ENCODE assay signal across 20 cellular contexts in the genomic region with DNA sequence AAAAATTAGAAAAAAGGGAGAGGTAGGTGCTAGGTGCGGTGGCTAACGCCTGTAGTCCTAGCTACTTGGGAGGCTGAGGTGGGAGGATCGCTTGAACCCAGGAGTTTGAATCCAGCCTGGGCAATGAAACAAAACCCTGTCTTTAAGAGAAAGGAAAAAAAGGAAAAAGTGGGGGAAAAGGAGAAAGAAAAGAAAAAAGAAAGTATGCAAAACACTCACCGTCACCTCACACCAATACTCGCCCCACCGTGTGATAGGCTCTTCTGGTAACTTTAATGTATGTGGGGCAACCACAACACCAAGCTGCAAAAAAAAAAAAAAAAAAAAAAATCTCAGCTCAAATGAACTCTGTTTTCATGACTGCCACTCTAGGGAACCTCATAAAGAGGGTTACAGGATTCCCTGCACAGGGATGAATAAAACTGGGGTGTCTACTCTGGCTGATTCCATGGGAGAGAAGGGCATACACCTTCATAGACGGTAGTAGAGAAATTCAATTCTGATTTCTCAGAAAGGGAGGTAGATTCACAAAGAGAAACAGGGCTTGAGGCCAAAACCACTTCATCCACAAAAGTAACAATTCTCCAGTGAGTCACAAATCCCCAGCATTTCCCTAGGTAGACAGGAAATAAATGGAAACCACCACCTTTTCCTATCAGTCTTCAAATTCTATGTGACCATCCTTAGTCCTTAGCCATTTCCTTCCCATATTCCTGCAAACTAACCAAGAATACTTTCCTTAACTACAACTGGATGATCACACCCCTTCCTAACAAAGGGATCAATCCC. TPM values are rescaled to one million over a fixed set of nuclear protein-coding genes. Genes with fewer than 3 reads are reported as not detected.
DNase-seq lines count a peak whose midpoint lies in the region; ATAC-seq, FAIRE-seq and TF ChIP-seq lines count a peak whose summit lies in the region.
"Had no signal": no experiment of that assay in that cellular context is flagged by ENCODE, and none has a peak within 500 bp of the region (broad histone marks: within the 10 kb centered on the region; RNA-seq: fewer than 3 reads in every experiment).

No MANE protein-coding gene starts in this region.

- H3K27me3 ChIP-seq in CD4-positive, alpha-beta T cell (ENCODE audit: control insufficient read depth, insufficient read depth, low read length), result no peaks in the 10 kb centered on the region
- no peaks in the 10 kb centered on the region for H3K27me3 ChIP-seq in naive thymus-derived CD4-positive, alpha-beta T cell (ENCODE audit: control insufficient read depth in 2 of 2, insufficient read depth in 2 of 2, low read length in 2 of 2)
- H3K27me3 ChIP-seq in pancreas, result no peaks in the 10 kb centered on the region

- CTCF ChIA-PET in CD4-positive, alpha-beta T cell (lab: Charles Lee), result no interaction called here
- CTCF ChIA-PET in naive thymus-derived CD4-positive, alpha-beta T cell (lab: Charles Lee), result no interaction called here

- no peaks in the 10 kb centered on the region for H3K9me3 Mint-ChIP-seq in CD4-positive, alpha-beta T cell
- no peaks in the 10 kb centered on the region for H3K9me3 Mint-ChIP-seq in activated T-helper 17 cell treated with anti-CD3 and anti-CD28 coated beads, Interleukin-2, amount 50 U/mL, for 72 hours
- peaks cover 0 to 3% (median 0%) of the 10 kb centered on the region in 11 donors for H3K9me3 Mint-ChIP-seq in naive thymus-derived CD4-positive, alpha-beta T cell
- H3K9me3 Mint-ChIP-seq: activated T-helper 2 cell treated with anti-CD3 and anti-CD28 coated beads, Interferon-gamma antibody, Interleukin-2, Interleukin-4, amounts not matched to agents 10 μg/mL and 5 μg/mL and 100 μg/mL, durations not matched to agents 14 hours and 24 hours and 36 hours; T-helper 2 cell treated with Interferon-gamma antibody and Interleukin-4, amounts not matched to agents 5 μg/mL and 100 μg/mL, for 36 hours had no signal

- no peak for TF ChIP-seq CTCF in CD4-positive, alpha-beta T cell (IDR thresholded peaks at IDR 0.05)
- TF ChIP-seq CTCF in pancreas (IDR thresholded peaks at IDR 0.05), result no peak

- WGBS in pancreas, 2 donors, result 79 to 89% methylated on average over 7 of the region's 7 CpGs

- H3K36me3 ChIP-seq in naive thymus-derived CD4-positive, alpha-beta T cell (ENCODE audit: control insufficient read depth in 2 of 3, insufficient read depth in 3 of 3, low read length in 3 of 3), result peaks cover 6 to 56% (median 12%) of the 10 kb centered on the region in 3 experiments
- H3K36me3 ChIP-seq in pancreas, result peaks cover 0 to 20% (median 10%) of the 10 kb centered on the region in 3 donors

- H3K27ac Mint-ChIP-seq in CD4-positive, alpha-beta T cell, result peak overlapping the region; percentile 59
- peak overlapping the region; percentile 54 for H3K27ac Mint-ChIP-seq in activated T-helper 17 cell treated with anti-CD3 and anti-CD28 coated beads, Interleukin-2, amount 50 U/mL, for 72 hours
- peak overlapping the region in 7 of 9 donors; percentile 26 to 82 (median 52) for H3K27ac Mint-ChIP-seq in naive thymus-derived CD4-positive, alpha-beta T cell
- H3K27ac Mint-ChIP-seq: activated T-helper 2 cell treated with anti-CD3 and anti-CD28 coated beads, Interferon-gamma antibody, Interleukin-2, Interleukin-4, amounts not matched to agents 10 μg/mL and 5 μg/mL and 100 μg/mL, durations not matched to agents 14 hours and 24 hours and 36 hours; T-helper 2 cell treated with Interferon-gamma antibody and Interleukin-4, amounts not matched to agents 5 μg/mL and 100 μg/mL, for 36 hours had no signal

- peaks cover 11 to 12% of the 10 kb centered on the region in 2 donors for H3K4me1 ChIP-seq in naive thymus-derived CD4-positive, alpha-beta T cell (ENCODE audit: control insufficient read depth in 2 of 2, insufficient read depth in 2 of 2, low read length in 2 of 2)
- peaks cover 3 to 10% (median 4%) of the 10 kb centered on the region in 3 donors for H3K4me1 ChIP-seq in pancreas

- no peaks in the 10 kb centered on the region for H3K9me3 ChIP-seq in CD4-positive, alpha-beta T cell (ENCODE audit: control insufficient read depth, low read length)
- H3K9me3 ChIP-seq in naive thymus-derived CD4-positive, alpha-beta T cell (ENCODE audit: control insufficient read depth in 2 of 3, low read length in 3 of 3), result no peaks in the 10 kb centered on the region
- H3K9me3 ChIP-seq in pancreas, result no peaks in the 10 kb centered on the region
- H3K9me3 ChIP-seq: psoas muscle had no signal

- no peak for DNase-seq in CD4-positive, alpha-beta T cell
- DNase-seq in Daoy (ENCODE audit: low read depth) (peak; percentile 21), pons (ENCODE audit: low spot score) (no peak), HTR-8/SVneo (ENCODE audit: insufficient read length, low spot score) (no peak), pancreas (no peak)
- DNase-seq in naive thymus-derived CD4-positive, alpha-beta T cell, result no peak
- DNase-seq: activated CD4-positive, alpha-beta T cell treated with anti-CD3 and anti-CD28 coated beads for 48 hours; cortex of kidney; foreskin melanocyte; NCI-H1930; NCI-H524 treated with DMSO at 0.1 percent for 48 hours; psoas muscle had no signal

- ATAC-seq in CD4-positive, alpha-beta T cell (ENCODE audit: poor library complexity), result no peak
- ATAC-seq in activated T-helper 17 cell treated with anti-CD3 and anti-CD28 coated beads, Interleukin-2, amount 50 U/mL, for 72 hours (replicated peaks), result no peak
- no peak for ATAC-seq in naive thymus-derived CD4-positive, alpha-beta T cell
- ATAC-seq in pancreas, result no peak
- ATAC-seq: HepG2, left lobe of liver, psoas muscle had no signal

- H3K4me3 Mint-ChIP-seq in CD4-positive, alpha-beta T cell, result peak overlapping the region; percentile 56
- peak overlapping the region; percentile 6 for H3K4me3 Mint-ChIP-seq in activated T-helper 17 cell treated with anti-CD3 and anti-CD28 coated beads, Interleukin-2, amount 50 U/mL, for 72 hours
- H3K4me3 Mint-ChIP-seq in naive thymus-derived CD4-positive, alpha-beta T cell, result peak overlapping the region in 6 of 10 donors; percentile 17 to 58 (median 30)
- H3K4me3 Mint-ChIP-seq: T-helper 2 cell treated with Interferon-gamma antibody and Interleukin-4, amounts not matched to agents 5 μg/mL and 100 μg/mL, for 36 hours had no signal

- intact Hi-C loops in CD4-positive, alpha-beta T cell (cut with DNase I, micrococcal nuclease), result loop anchor here in 1 of 2 experiments (10.0 kb wide), 1 partner anchor 234 kb away; a partner anchor contains a TSS
- intact Hi-C loops in naive thymus-derived CD4-positive, alpha-beta T cell (cut with micrococcal nuclease), result loop anchor here (5.0 kb wide), 2 partner anchors 38 to 147 kb away; a partner anchor contains a TSS
- intact Hi-C loops in pancreas (cut with DNase I), result no loop called here

- H3K27ac ChIP-seq in CD4-positive, alpha-beta T cell (ENCODE audit: low read depth, low read length), result no peak overlapping the region
- no peak overlapping the region for H3K27ac ChIP-seq in naive thymus-derived CD4-positive, alpha-beta T cell (ENCODE audit: low read depth, low read length)
- no peak overlapping the region for H3K27ac ChIP-seq in pancreas
- H3K27ac ChIP-seq: epithelial cell of prostate, psoas muscle had no signal

- peaks cover 66% of the 10 kb centered on the region for H3K36me3 Mint-ChIP-seq in CD4-positive, alpha-beta T cell (ENCODE audit: low read depth)
- peaks cover 69% of the 10 kb centered on the region for H3K36me3 Mint-ChIP-seq in activated T-helper 17 cell treated with anti-CD3 and anti-CD28 coated beads, Interleukin-2, amount 50 U/mL, for 72 hours (ENCODE audit: low read depth)
- H3K36me3 Mint-ChIP-seq in naive thymus-derived CD4-positive, alpha-beta T cell, result peaks cover 3 to 35% (median 15%) of the 10 kb centered on the region in 5 donors

- peaks cover 29% of the 10 kb centered on the region for H3K4me1 Mint-ChIP-seq in CD4-positive, alpha-beta T cell (ENCODE audit: low read depth)
- H3K4me1 Mint-ChIP-seq in activated T-helper 17 cell treated with anti-CD3 and anti-CD28 coated beads, Interleukin-2, amount 50 U/mL, for 72 hours, result peaks cover 32% of the 10 kb centered on the region
- peaks cover 13 to 30% (median 21%) of the 10 kb centered on the region in 7 donors for H3K4me1 Mint-ChIP-seq in naive thymus-derived CD4-positive, alpha-beta T cell

- no peak overlapping the region for H3K4me3 ChIP-seq in naive thymus-derived CD4-positive, alpha-beta T cell (ENCODE audit: low read length)
- H3K4me3 ChIP-seq in pancreas, result no peak overlapping the region
- H3K4me3 ChIP-seq: psoas muscle, smooth muscle cell had no signal

- POLR2A ChIA-PET in CD4-positive, alpha-beta T cell (lab: Charles Lee), result no interaction called here
- POLR2A ChIA-PET in naive thymus-derived CD4-positive, alpha-beta T cell (lab: Charles Lee), result interaction anchor here (0.6 kb wide), 1 partner anchor 510 kb away, joined by 6 read pairs; no protein-coding TSS in a partner anchor

- no peaks in the 10 kb centered on the region for H3K27me3 Mint-ChIP-seq in CD4-positive, alpha-beta T cell
- H3K27me3 Mint-ChIP-seq in activated T-helper 17 cell treated with anti-CD3 and anti-CD28 coated beads, Interleukin-2, amount 50 U/mL, for 72 hours, result no peaks in the 10 kb centered on the region
- no peaks in the 10 kb centered on the region for H3K27me3 Mint-ChIP-seq in naive thymus-derived CD4-positive, alpha-beta T cell

- no peak for FAIRE-seq in HTR-8/SVneo (lab: Jason Lieb, UNC)
- no peak for FAIRE-seq in pancreas (lab: Jason Lieb, UNC)
- FAIRE-seq: HepG2 had no signal

RNA-seq across cellular contexts. Expression of a gene that starts 2.5 kb away (rescaled TPM):
- 100 to 1,000 TPM; 152 to 164 TPM for total RNA-seq in CD4-positive, alpha-beta T cell
- 197 and 249 TPM in 2 replicates for total RNA-seq in Daoy (2014; rRNA removed; shearing (Covaris generic))
- total RNA-seq in activated T-helper 17 cell treated with anti-CD3 and anti-CD28 coated beads, Interleukin-2, amount 50 U/mL, for 72 hours, result 100 to 1,000 TPM in 1 of 2 donors, 10 to 100 TPM in 1; 80.4 to 160 TPM
- total RNA-seq in naive thymus-derived CD4-positive, alpha-beta T cell, result 100 to 1,000 TPM in 2 of 5 experiments, 10 to 100 TPM in 3; 77.0 to 133 (median 81.5) TPM
- 100 to 1,000 TPM; 127 to 168 TPM for polyA plus RNA-seq in naive thymus-derived CD4-positive, alpha-beta T cell
- total RNA-seq in pancreas, result 10 to 100 TPM; 21.8 to 27.9 (median 24.6) TPM
- 10 to 100 TPM; 47.0 to 61.9 TPM for polyA plus RNA-seq in pancreas

RNA-seq across cellular contexts. Expression of a gene that starts 29.5 kb away (rescaled TPM):
- 1 to 10 TPM; 6.1 to 6.4 TPM for total RNA-seq in CD4-positive, alpha-beta T cell
- 12.6 and 13.8 TPM in 2 replicates for total RNA-seq in Daoy (2014; rRNA removed; shearing (Covaris generic))
- total RNA-seq in activated T-helper 17 cell treated with anti-CD3 and anti-CD28 coated beads, Interleukin-2, amount 50 U/mL, for 72 hours, result 10 to 100 TPM; 20.3 to 21.8 TPM
- 10 to 100 TPM in 3 of 5 experiments, 1 to 10 TPM in 2; 7.7 to 23.1 (median 17.0) TPM for total RNA-seq in naive thymus-derived CD4-positive, alpha-beta T cell
- 10 to 100 TPM; 17.4 to 18.7 TPM for polyA plus RNA-seq in naive thymus-derived CD4-positive, alpha-beta T cell
- total RNA-seq in pancreas, result 1 to 10 TPM; 2.6 to 7.5 (median 4.1) TPM
- 1 to 10 TPM; 2.6 to 4.2 TPM for polyA plus RNA-seq in pancreas

RNA-seq across cellular contexts. Expression of a gene that starts 39.5 kb away (rescaled TPM):
- not detected for total RNA-seq in CD4-positive, alpha-beta T cell
- not detected in 2 replicates for total RNA-seq in Daoy (2014; rRNA removed; shearing (Covaris generic))
- not detected for total RNA-seq in activated T-helper 17 cell treated with anti-CD3 and anti-CD28 coated beads, Interleukin-2, amount 50 U/mL, for 72 hours
- not detected for total RNA-seq in naive thymus-derived CD4-positive, alpha-beta T cell
- not detected for polyA plus RNA-seq in naive thymus-derived CD4-positive, alpha-beta T cell
- under 1 TPM in 4 of 6 donors, not detected in 2; 0.56 to 0.69 (median 0.63) TPM for total RNA-seq in pancreas
- 1 to 10 TPM; 3.7 to 7.5 TPM for polyA plus RNA-seq in pancreas
- total RNA-seq: activated T-helper 2 cell treated with anti-CD3 and anti-CD28 coated beads, Interferon-gamma antibody, Interleukin-2, Interleukin-4, amounts not matched to agents 10 μg/mL and 5 μg/mL and 100 μg/mL, durations not matched to agents 14 hours and 24 hours and 36 hours; HepG2; left lobe of liver; smooth muscle cell had no signal
- polyA plus RNA-seq: BJ, HepG2, smooth muscle cell had no signal

RNA-seq across cellular contexts. Expression of a gene that starts 44.2 kb away (rescaled TPM):
- not detected for total RNA-seq in CD4-positive, alpha-beta T cell
- 0.11 TPM in 1 of 2 replicates, not detected in the other for total RNA-seq in Daoy (2014; rRNA removed; shearing (Covaris generic))
- total RNA-seq in activated T-helper 17 cell treated with anti-CD3 and anti-CD28 coated beads, Interleukin-2, amount 50 U/mL, for 72 hours, result not detected
- not detected for total RNA-seq in naive thymus-derived CD4-positive, alpha-beta T cell
- not detected for polyA plus RNA-seq in naive thymus-derived CD4-positive, alpha-beta T cell
- total RNA-seq in pancreas, result 1 to 10 TPM; 1.1 to 8.6 (median 3.6) TPM
- 10 to 100 TPM; 39.2 to 76.3 TPM for polyA plus RNA-seq in pancreas
- total RNA-seq: activated T-helper 2 cell treated with anti-CD3 and anti-CD28 coated beads, Interferon-gamma antibody, Interleukin-2, Interleukin-4, amounts not matched to agents 10 μg/mL and 5 μg/mL and 100 μg/mL, durations not matched to agents 14 hours and 24 hours and 36 hours; HepG2; left lobe of liver; psoas muscle; smooth muscle cell had no signal
- polyA plus RNA-seq: BJ, HepG2, smooth muscle cell had no signal

RNA-seq across cellular contexts. Expression of a gene that starts 44.4 kb away (rescaled TPM):
- total RNA-seq in CD4-positive, alpha-beta T cell, result under 1 TPM; 0.06 to 0.16 TPM
- total RNA-seq in Daoy (2014; rRNA removed; shearing (Covaris generic)), result not detected in 2 replicates
- total RNA-seq in activated T-helper 17 cell treated with anti-CD3 and anti-CD28 coated beads, Interleukin-2, amount 50 U/mL, for 72 hours, result 1 to 10 TPM; 1.3 to 4.0 TPM
- under 1 TPM in 2 of 5 experiments, not detected in 3; 0.07 to 0.24 TPM for total RNA-seq in naive thymus-derived CD4-positive, alpha-beta T cell
- polyA plus RNA-seq in naive thymus-derived CD4-positive, alpha-beta T cell, result not detected
- under 1 TPM; 0.15 to 0.52 (median 0.26) TPM for total RNA-seq in pancreas
- under 1 TPM; 0.27 to 0.89 TPM for polyA plus RNA-seq in pancreas
- total RNA-seq: activated T-helper 2 cell treated with anti-CD3 and anti-CD28 coated beads, Interferon-gamma antibody, Interleukin-2, Interleukin-4, amounts not matched to agents 10 μg/mL and 5 μg/mL and 100 μg/mL, durations not matched to agents 14 hours and 24 hours and 36 hours; smooth muscle cell had no signal
- polyA plus RNA-seq: BJ, smooth muscle cell had no signal

Comparison
In these comparisons a context has a peak if more than half of its experiments do, and no peak if none do; other contexts are left out.
1. H3K4me3 Mint-ChIP-seq: peak in every context shown above with its lines; median percentile 56 in CD4-positive, alpha-beta T cell; 30 in naive thymus-derived CD4-positive, alpha-beta T cell; 6 in activated T-helper 17 cell treated with anti-CD3 and anti-CD28 coated beads, Interleukin-2, amount 50 U/mL, for 72 hours.
2. intact Hi-C loops: an anchor here in naive thymus-derived CD4-positive, alpha-beta T cell (5.0 kb wide); none called in pancreas.